ENCODE assay signal across 16 cellular contexts in the genomic region with DNA sequence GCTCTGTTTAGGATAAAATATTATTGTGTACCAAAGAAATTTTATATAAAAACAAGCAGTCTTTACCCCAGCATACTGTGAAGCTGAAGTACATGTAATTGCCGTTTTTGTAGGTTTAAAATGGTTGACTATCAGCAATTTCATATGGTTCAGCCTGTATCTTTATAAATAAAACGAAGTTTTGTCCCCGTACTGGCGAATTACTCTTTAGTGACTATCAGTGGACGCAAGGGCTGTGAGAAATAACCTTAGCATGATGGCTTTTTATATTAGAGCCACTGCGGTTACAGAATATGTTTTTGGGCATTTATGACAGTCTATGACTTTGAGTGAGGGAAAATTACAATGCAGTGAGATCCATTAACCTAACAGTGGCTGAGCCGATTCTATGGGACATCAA. TPM values are rescaled to one million over a fixed set of nuclear protein-coding genes. Genes with fewer than 3 reads are reported as not detected.
"Had no signal": no experiment of that assay in that cellular context is flagged by ENCODE, and none has a peak within 500 bp of the region (broad histone marks: within the 10 kb centered on the region; RNA-seq: fewer than 3 reads in every experiment).

No MANE protein-coding gene starts in this region.

- DNase-seq: activated CD4-positive, alpha-beta T cell treated with anti-CD3 and anti-CD28 coated beads, Interleukin-2, amount 50 U/mL, for 1 hour; activated CD4-positive, CD25-positive, alpha-beta regulatory T cell treated with anti-CD3 and anti-CD28 coated beads, Interleukin-2, amount 50 U/mL, for 72 hours; activated T-cell treated with anti-CD3 and anti-CD28 coated beads, Interleukin-2, amount 50 U/mL, for 1 hour; posterior cingulate gyrus; small intestine; stimulated activated CD4-positive, alpha-beta T cell treated with anti-CD3 and anti-CD28 coated beads, Interleukin-2, amount 100 ng/mL, for 24 hours; stimulated activated naive CD8-positive, alpha-beta T cell treated with anti-CD3 and anti-CD28 coated beads, Interleukin-15, amount 100 ng/mL, for 72 hours; transverse colon; uterus; WERI-Rb-1 had no signal

- H3K4me3 ChIP-seq: cardiac muscle cell, transverse colon, uterus had no signal

- H3K27me3 ChIP-seq: cardiac muscle cell, transverse colon had no signal

- H3K4me1 ChIP-seq: transverse colon, uterus had no signal

- H3K36me3 ChIP-seq: cardiac muscle cell, transverse colon, uterus, WERI-Rb-1 had no signal

- H3K9me3 ChIP-seq: transverse colon, uterus had no signal

- H3K27ac ChIP-seq: cardiac muscle cell, transverse colon, uterus, WERI-Rb-1 had no signal

- ATAC-seq: activated naive CD4-positive, alpha-beta T cell treated with anti-CD3 and anti-CD28 coated beads, Interleukin-2, amount 50 U/mL, for 72 hours; activated T-helper 17 cell treated with anti-CD3 and anti-CD28 coated beads, Interleukin-2, amount 50 U/mL, for 72 hours; sciatic nerve; SK-N-SH treated with all-trans-retinoic acid at 6 μM for 48 hours; stimulated activated effector memory CD8-positive, alpha-beta T cell treated with anti-CD3 and anti-CD28 coated beads, Interleukin-12 subunit alpha, Interleukin-12 subunit beta, amount 100 ng/mL, for 72 hours; stimulated activated naive CD8-positive, alpha-beta T cell treated with anti-CD3 and anti-CD28 coated beads, Interleukin-15, amount 100 ng/mL, for 72 hours had no signal

RNA-seq across cellular contexts. Expression of a gene that starts 1.2 kb away (rescaled TPM):
- total RNA-seq: activated naive CD4-positive, alpha-beta T cell treated with anti-CD3 and anti-CD28 coated beads, Interleukin-2, amount 50 U/mL, for 72 hours; activated T-helper 17 cell treated with anti-CD3 and anti-CD28 coated beads, Interleukin-2, amount 50 U/mL, for 72 hours had no signal
